In genomic region chr1:36172983-36173382, GRCh38 we compare ENCODE assay signal across 13 cellular contexts. TPM values are rescaled to one million over a fixed set of nuclear protein-coding genes. Genes with fewer than 3 reads are reported as not detected.
DNase-seq lines count a peak whose midpoint lies in the region; ATAC-seq, FAIRE-seq and TF ChIP-seq lines count a peak whose summit lies in the region.
"Had no signal": no experiment of that assay in that cellular context is flagged by ENCODE, and none has a peak within 500 bp of the region (broad histone marks: within the 10 kb centered on the region; RNA-seq: fewer than 3 reads in every experiment).

No MANE protein-coding gene starts in this region.

- no peaks in the 10 kb centered on the region for H3K9me2 ChIP-seq in Karpas-422 (replicated peaks; ENCODE audit: insufficient read depth, low read length)

- H4K20me1 ChIP-seq in Karpas-422 (ENCODE audit: insufficient read depth, low read depth, low read length) = peaks cover 41% of the 10 kb centered on the region

- FAIRE-seq in D721Med (lab: Jason Lieb, UNC) = no peak

- intact Hi-C loops in left lung (cut with DNase I) = no loop called here

- peaks cover 35% of the 10 kb centered on the region for H3K79me2 ChIP-seq in Karpas-422 (ENCODE audit: low read length)

- no peak overlapping the region for H3K4me2 ChIP-seq in Karpas-422 (ENCODE audit: low read depth, low read length, poor library complexity, severe bottlenecking)

- H3K36me3 ChIP-seq in Karpas-422 (ENCODE audit: insufficient read depth, low read length) (peaks cover 26% of the 10 kb centered on the region; the same call in 1 of the 2 replicates), left lung (peaks cover 4 to 80% of the 10 kb centered on the region in 2 donors)

- no peaks in the 10 kb centered on the region for H3K9me3 ChIP-seq in Karpas-422 (ENCODE audit: low read length)
- H3K9me3 ChIP-seq in left lung = no peaks in the 10 kb centered on the region
- H3K9me3 ChIP-seq: HAP-1 had no signal

- DNase-seq in AG20443 (ENCODE audit: low spot score) = peak; percentile 31
- no peak for DNase-seq in Karpas-422
- peak; percentile 61 for DNase-seq in choroid plexus epithelial cell (ENCODE audit: low read depth)
- DNase-seq in omental fat pad (ENCODE audit: low spot score) = no peak
- DNase-seq in D721Med (ENCODE audit: insufficient read length, low spot score) = no peak
- no peak for DNase-seq in left lung
- DNase-seq: activated CD8-positive, alpha-beta T cell treated with anti-CD3 and anti-CD28 coated beads for 36 hours; DMS79; natural killer cell; NCI-H187 treated with DMSO at 0.1 percent for 48 hours had no signal

- peak; percentile 18 for ATAC-seq in omental fat pad (ENCODE audit: low FRiP score)
- no peak for ATAC-seq in HG02981 (IDR thresholded peaks at IDR 0.05; ENCODE audit: unreplicated experiment)
- ATAC-seq in HG03571 (IDR thresholded peaks at IDR 0.05; ENCODE audit: unreplicated experiment) = no peak
- ATAC-seq in left lung = no peak
- ATAC-seq: activated CD8-positive, alpha-beta T cell treated with anti-CD3 and anti-CD28 coated beads for 36 hours; natural killer cell had no signal

- no peaks in the 10 kb centered on the region for H3K27me3 ChIP-seq in Karpas-422 (ENCODE audit: low read length)
- H3K27me3 ChIP-seq in left lung = no peaks in the 10 kb centered on the region

- H3K4me3 ChIP-seq in Karpas-422 (ENCODE audit: low read length) (no peak overlapping the region), choroid plexus epithelial cell (ENCODE audit: low read depth, low read length) (no peak overlapping the region), left lung (no peak overlapping the region)
- H3K4me3 ChIP-seq: HAP-1 had no signal

- no peak for TF ChIP-seq CTCF in choroid plexus epithelial cell (conservative IDR thresholded peaks at IDR 0.05; ENCODE audit: low read depth, low read length)
- TF ChIP-seq CTCF in omental fat pad (IDR thresholded peaks at IDR 0.05) = no peak
- TF ChIP-seq CTCF in D721Med (IDR thresholded peaks at IDR 0.05; ENCODE audit: insufficient read depth, missing control alignments) = no peak
- TF ChIP-seq CTCF in left lung (IDR thresholded peaks at IDR 0.05) = no peak

- no peak overlapping the region for H2AFZ ChIP-seq in Karpas-422 (ENCODE audit: low read length)

- no peak overlapping the region for H3K9ac ChIP-seq in Karpas-422 (ENCODE audit: low read length)

- H3K27ac ChIP-seq in Karpas-422 (ENCODE audit: low read length) (peak overlapping the region; percentile 51; the same call in 1 of the 2 replicates), left lung (no peak overlapping the region)

- peaks cover 57% of the 10 kb centered on the region for H3K4me1 ChIP-seq in Karpas-422 (ENCODE audit: low read length)
- peaks cover 0 to 20% of the 10 kb centered on the region in 2 donors for H3K4me1 ChIP-seq in left lung
- H3K4me1 ChIP-seq: HAP-1 had no signal

RNA-seq across cellular contexts. Expression of gene MAP7D1, which starts 17.0 kb away (rescaled TPM):
- total RNA-seq in Karpas-422 (2014; rRNA removed; shearing (Covaris generic); ENCODE audit: low replicate concordance) = 24.1 and 87.3 TPM in 2 replicates
- total RNA-seq in omental fat pad = 100 to 1,000 TPM in 3 of 4 donors, 10 to 100 TPM in 1; 73.3 to 244 (median 115) TPM
- 100 to 1,000 TPM; 123 to 147 TPM for total RNA-seq in left lung

RNA-seq across cellular contexts. Expression of gene TRAPPC3, which starts 23.7 kb away (rescaled TPM):
- 46.7 and 81.0 TPM in 2 replicates for total RNA-seq in Karpas-422 (2014; rRNA removed; shearing (Covaris generic); ENCODE audit: low replicate concordance)
- total RNA-seq in omental fat pad = 100 to 1,000 TPM in 1 of 4 donors, 10 to 100 TPM in 3; 76.3 to 104 (median 83.2) TPM
- total RNA-seq in left lung = 10 to 100 TPM; 66.0 to 71.4 TPM

RNA-seq across cellular contexts. Expression of gene COL8A2, which starts 48.0 kb away (rescaled TPM):
- total RNA-seq in Karpas-422 (2014; rRNA removed; shearing (Covaris generic); ENCODE audit: low replicate concordance) = 0.04 TPM in 1 of 2 replicates, not detected in the other
- total RNA-seq in omental fat pad (1 to 10 TPM; 2.7 to 6.4 (median 3.7) TPM), left lung (1 to 10 TPM; 7.0 to 8.4 TPM)

RNA-seq across cellular contexts. Expression of gene THRAP3, which starts 51.3 kb away (rescaled TPM):
- total RNA-seq in Karpas-422 (2014; rRNA removed; shearing (Covaris generic); ENCODE audit: low replicate concordance) = 47.0 and 56.2 TPM in 2 replicates
- total RNA-seq in omental fat pad (10 to 100 TPM; 77.2 to 99.5 (median 86.2) TPM), left lung (10 to 100 TPM; 86.2 to 93.0 TPM)

Comparison
In these comparisons a context has a peak if more than half of its experiments do, and no peak if none do; other contexts are left out.
1. DNase-seq: peak in AG20443 (single experiment) and choroid plexus epithelial cell (single experiment); none in Karpas-422 (single experiment), omental fat pad (single experiment), D721Med (single experiment) and left lung (0 of 2).